Comparison of ENCODE assay signal across 8 cellular contexts in genomic region chr10:103416436-103417147, GRCh38. TPM values are rescaled to one million over a fixed set of nuclear protein-coding genes. Genes with fewer than 3 reads are reported as not detected.
DNase-seq lines count a peak whose midpoint lies in the region; ATAC-seq and TF ChIP-seq lines count a peak whose summit lies in the region.

No MANE protein-coding gene starts in this region.

- no peak overlapping the region for H3K4me3 ChIP-seq in LNCaP clone FGC (ENCODE audit: low read depth, low read length)

- intact Hi-C loops in MCF 10A (cut with micrococcal nuclease): loop anchor here (1.0 to 2.0 kb wide), 2 partner anchors 69 to 176 kb away; no protein-coding TSS in a partner anchor

- POLR2A ChIA-PET in MCF 10A (lab: Yijun Ruan, JAX): interaction anchor here (0.7 kb wide), 1 partner anchor 18 kb away, joined by 6 read pairs; no protein-coding TSS in a partner anchor

- BruUV-seq in MCF 10A (replicated peaks; lab: Mats Ljungman, UMichigan): no TSS peak

- peak; percentile 72 for TF ChIP-seq CTCF in LNCaP clone FGC (IDR thresholded peaks at IDR 0.05; ENCODE audit: control insufficient read depth, extremely low read depth, insufficient read depth)
- TF ChIP-seq CTCF in MCF 10A (IDR thresholded peaks at IDR 0.05; ENCODE audit: unreplicated experiment): peak; percentile 37

- H3K4me3 Mint-ChIP-seq in T-helper 2 cell treated with Interferon-gamma antibody and Interleukin-4, amounts not matched to agents 5 μg/mL and 100 μg/mL, for 36 hours: no peak overlapping the region
- H3K4me3 Mint-ChIP-seq in MCF 10A (ENCODE audit: unreplicated experiment): no peak overlapping the region

- CTCF ChIA-PET in MCF 10A (lab: Yijun Ruan, JAX): interaction anchor here (0.6 to 5.6 kb wide), 27 partner anchors 8 to 296 kb away, joined by 3 to 48 read pairs (median 6); partner anchors contain the start of genes ATP5MK and PDCD11

- ATAC-seq in HG02852 (IDR thresholded peaks at IDR 0.05; ENCODE audit: unreplicated experiment) (no peak), GM21576 (IDR thresholded peaks at IDR 0.05; ENCODE audit: unreplicated experiment) (no peak)

- no peaks in the 10 kb centered on the region for H3K27me3 Mint-ChIP-seq in T-helper 2 cell treated with Interferon-gamma antibody and Interleukin-4, amounts not matched to agents 5 μg/mL and 100 μg/mL, for 36 hours (ENCODE audit: low read depth)
- H3K27me3 Mint-ChIP-seq in MCF 10A (ENCODE audit: insufficient read depth, unreplicated experiment): no peaks in the 10 kb centered on the region

- no peaks in the 10 kb centered on the region for H3K4me1 Mint-ChIP-seq in T-helper 2 cell treated with Interferon-gamma antibody and Interleukin-4, amounts not matched to agents 5 μg/mL and 100 μg/mL, for 36 hours (ENCODE audit: low read depth)
- no peaks in the 10 kb centered on the region for H3K4me1 Mint-ChIP-seq in MCF 10A (ENCODE audit: insufficient read depth, unreplicated experiment)

- DNase-seq in ELR (ENCODE audit: low read depth) (peak; percentile 69), LNCaP clone FGC (ENCODE audit: low read depth) (no peak), MCF 10A (ENCODE audit: unreplicated experiment) (peak; percentile 68), islet precursor cell (peak; percentile 61)
- peak; percentile 31 for DNase-seq in T-helper 2 cell treated with Interferon-gamma antibody and Interleukin-4, amounts not matched to agents 5 μg/mL and 100 μg/mL, for 36 hours (ENCODE audit: low spot score)
- peak; percentile 10 to 27 (median 24) for DNase-seq in stimulated activated CD4-positive, alpha-beta T cell treated with anti-CD3 and anti-CD28 coated beads, TNF-alpha, amount 100 ng/mL, for 1 hour (ENCODE audit: low read depth in 3 of 3, low spot score in 1 of 3)

- no peak overlapping the region for H3K27ac Mint-ChIP-seq in T-helper 2 cell treated with Interferon-gamma antibody and Interleukin-4, amounts not matched to agents 5 μg/mL and 100 μg/mL, for 36 hours
- H3K27ac Mint-ChIP-seq in MCF 10A (ENCODE audit: low read depth, unreplicated experiment): no peak overlapping the region

- H3K9me3 Mint-ChIP-seq in T-helper 2 cell treated with Interferon-gamma antibody and Interleukin-4, amounts not matched to agents 5 μg/mL and 100 μg/mL, for 36 hours: no peaks in the 10 kb centered on the region
- H3K9me3 Mint-ChIP-seq in MCF 10A (ENCODE audit: unreplicated experiment): no peaks in the 10 kb centered on the region

- peaks cover 72% of the 10 kb centered on the region for H3K36me3 Mint-ChIP-seq in T-helper 2 cell treated with Interferon-gamma antibody and Interleukin-4, amounts not matched to agents 5 μg/mL and 100 μg/mL, for 36 hours (ENCODE audit: low read depth)
- peaks cover 96% of the 10 kb centered on the region for H3K36me3 Mint-ChIP-seq in MCF 10A (ENCODE audit: insufficient read depth, unreplicated experiment)

RNA-seq across cellular contexts. Expression of gene PDCD11, which starts 20.2 kb away (rescaled TPM):
- 73.2 and 81.7 TPM in 2 replicates for total RNA-seq in MCF 10A (2022)

RNA-seq across cellular contexts. Expression of gene ATP5MK, which starts 20.3 kb away (rescaled TPM):
- 429 and 559 TPM in 2 replicates for total RNA-seq in MCF 10A (2022)

RNA-seq across cellular contexts. Expression of gene CALHM2, which starts 35.6 kb away (rescaled TPM):
- 4.2 TPM in 2 replicates for total RNA-seq in MCF 10A (2022)

RNA-seq across cellular contexts. Expression of gene CALHM1, which starts 42.1 kb away (rescaled TPM):
- total RNA-seq in MCF 10A (2022): not detected in 2 replicates

RNA-seq across cellular contexts. Expression of gene TAF5, which starts 48.8 kb away (rescaled TPM):
- total RNA-seq in MCF 10A (2022): 2.7 and 3.1 TPM in 2 replicates
